Comparison of ENCODE assay signal across 8 cellular contexts in genomic region chr17:41835800-41836549, GRCh38. TPM values are rescaled to one million over a fixed set of nuclear protein-coding genes. Genes with fewer than 3 reads are reported as not detected.
A peak's percentile ranks its signal among the peaks of the same experiment; 100 is the strongest.
DNase-seq lines count a peak whose midpoint lies in the region; ATAC-seq and TF ChIP-seq lines count a peak whose summit lies in the region.

NT5C3B (minus strand) TSS chr17:41836232; CDS start chr17:41836193, 39 bp downstream.

- H3K4me3 ChIP-seq in HEK293 (ENCODE audit: low read depth, low read length) (peak within 1 kb of the TSS; percentile 95), fibroblast of mammary gland (ENCODE audit: control insufficient read depth, low read depth, low read length) (peak within 1 kb of the TSS; percentile 71)

- DNase-seq in DMS79 treated with DMSO at 0.1 percent for 48 hours (lab: John Stamatoyannopoulos, UW) (peak; percentile 45), OCI-M1 (lab: John Stamatoyannopoulos, UW) (peak; percentile 10), fibroblast of mammary gland (ENCODE audit: low read depth) (peak; percentile 17)
- DNase-seq in activated T-cell treated with anti-CD3 and anti-CD28 coated beads, Interleukin-2, amount 50 U/mL, for 72 hours = peak; percentile 68 to 69
- peak; percentile 71 for DNase-seq in natural killer cell treated with Interleukin-12 subunit alpha and Interleukin-12 subunit beta and Interleukin-15 and Interleukin-18, amount 100 ng/mL, for 72 hours (ENCODE audit: low spot score)

- H3K4me1 Mint-ChIP-seq in activated T-cell treated with anti-CD3 and anti-CD28 coated beads, Interleukin-2, amount 50 U/mL, for 72 hours (ENCODE audit: low read depth) = peaks cover 18% of the 10 kb centered on the region
- peaks cover 7% of the 10 kb centered on the region in 2 donors for H3K4me1 Mint-ChIP-seq in natural killer cell treated with Interleukin-12 subunit alpha and Interleukin-12 subunit beta and Interleukin-15 and Interleukin-18, amount 100 ng/mL, for 72 hours (ENCODE audit: low read depth in 2 of 2)
- peaks cover 17% of the 10 kb centered on the region for H3K4me1 Mint-ChIP-seq in stimulated activated naive CD8-positive, alpha-beta T cell treated with anti-CD3 and anti-CD28 coated beads, Interleukin-15, Interleukin-2, amounts not matched to agents 100 ng/mL and 50 ng/mL, for 24 hours (ENCODE audit: low read depth)

- peaks cover 0 to 1% of the 10 kb centered on the region in 2 donors for H3K36me3 Mint-ChIP-seq in activated T-cell treated with anti-CD3 and anti-CD28 coated beads, Interleukin-2, amount 50 U/mL, for 72 hours (ENCODE audit: insufficient read depth in 2 of 2)
- H3K36me3 Mint-ChIP-seq in natural killer cell treated with Interleukin-12 subunit alpha and Interleukin-12 subunit beta and Interleukin-15 and Interleukin-18, amount 100 ng/mL, for 72 hours = no peaks in the 10 kb centered on the region
- H3K36me3 Mint-ChIP-seq in stimulated activated naive CD8-positive, alpha-beta T cell treated with anti-CD3 and anti-CD28 coated beads, Interleukin-15, Interleukin-2, amounts not matched to agents 100 ng/mL and 50 ng/mL, for 24 hours (ENCODE audit: low read depth) = peaks cover 20% of the 10 kb centered on the region

- H3K27ac Mint-ChIP-seq in activated T-cell treated with anti-CD3 and anti-CD28 coated beads, Interleukin-2, amount 50 U/mL, for 72 hours = no peak within 1 kb of the TSS
- peak within 1 kb of the TSS in 1 of 2 donors; percentile 19 for H3K27ac Mint-ChIP-seq in natural killer cell treated with Interleukin-12 subunit alpha and Interleukin-12 subunit beta and Interleukin-15 and Interleukin-18, amount 100 ng/mL, for 72 hours
- peak within 1 kb of the TSS; percentile 77 for H3K27ac Mint-ChIP-seq in stimulated activated naive CD8-positive, alpha-beta T cell treated with anti-CD3 and anti-CD28 coated beads, Interleukin-15, Interleukin-2, amounts not matched to agents 100 ng/mL and 50 ng/mL, for 24 hours

- H3K27me3 Mint-ChIP-seq in activated T-cell treated with anti-CD3 and anti-CD28 coated beads, Interleukin-2, amount 50 U/mL, for 72 hours (ENCODE audit: low read depth) = peaks cover 10% of the 10 kb centered on the region
- H3K27me3 Mint-ChIP-seq in natural killer cell treated with Interleukin-12 subunit alpha and Interleukin-12 subunit beta and Interleukin-15 and Interleukin-18, amount 100 ng/mL, for 72 hours = peaks cover 0 to 2% of the 10 kb centered on the region in 2 donors
- H3K27me3 Mint-ChIP-seq in stimulated activated naive CD8-positive, alpha-beta T cell treated with anti-CD3 and anti-CD28 coated beads, Interleukin-15, Interleukin-2, amounts not matched to agents 100 ng/mL and 50 ng/mL, for 24 hours = peaks cover 4% of the 10 kb centered on the region

- CTCF ChIA-PET in HEK293 (lab: Yijun Ruan, JAX) = interaction anchor here (0.6 to 1.5 kb wide), 4 partner anchors 17 to 1418 kb away, joined by 3 to 6 read pairs (median 4); partner anchors contain the start of genes JUP and TOP2A

- POLR2A ChIA-PET in HEK293 (lab: Yijun Ruan, JAX) = interaction anchor here (0.6 to 2.8 kb wide), 7 partner anchors 13 to 181 kb away, joined by 4 to 25 read pairs (median 5); partner anchors contain the start of genes ACLY, DNAJC7, FKBP10 and KLHL11

- H3K9me3 Mint-ChIP-seq in activated T-cell treated with anti-CD3 and anti-CD28 coated beads, Interleukin-2, amount 50 U/mL, for 72 hours = no peaks in the 10 kb centered on the region
- H3K9me3 Mint-ChIP-seq in natural killer cell treated with Interleukin-12 subunit alpha and Interleukin-12 subunit beta and Interleukin-15 and Interleukin-18, amount 100 ng/mL, for 72 hours = no peaks in the 10 kb centered on the region
- no peaks in the 10 kb centered on the region for H3K9me3 Mint-ChIP-seq in stimulated activated naive CD8-positive, alpha-beta T cell treated with anti-CD3 and anti-CD28 coated beads, Interleukin-15, Interleukin-2, amounts not matched to agents 100 ng/mL and 50 ng/mL, for 24 hours

- H3K4me3 Mint-ChIP-seq in activated T-cell treated with anti-CD3 and anti-CD28 coated beads, Interleukin-2, amount 50 U/mL, for 72 hours = peak within 1 kb of the TSS; percentile 81 to 86
- H3K4me3 Mint-ChIP-seq in natural killer cell treated with Interleukin-12 subunit alpha and Interleukin-12 subunit beta and Interleukin-15 and Interleukin-18, amount 100 ng/mL, for 72 hours = peak within 1 kb of the TSS; percentile 78
- peak within 1 kb of the TSS; percentile 87 for H3K4me3 Mint-ChIP-seq in stimulated activated naive CD8-positive, alpha-beta T cell treated with anti-CD3 and anti-CD28 coated beads, Interleukin-15, Interleukin-2, amounts not matched to agents 100 ng/mL and 50 ng/mL, for 24 hours

- no peak for TF ChIP-seq CTCF in HEK293 (tag by site-specific recombination; IDR thresholded peaks at IDR 0.05)
- TF ChIP-seq CTCF in fibroblast of mammary gland (conservative IDR thresholded peaks at IDR 0.05; ENCODE audit: control insufficient read depth, insufficient read depth, low read depth, low read length) = no peak

- peak within 1 kb of the TSS; percentile 87 for H3K27ac ChIP-seq in HEK293 (ENCODE audit: extremely low read depth, low read depth, low read length)

- H3K36me3 ChIP-seq in HEK293 (ENCODE audit: control insufficient read depth in 2 of 2, insufficient read depth in 1 of 2, low read length in 2 of 2) = peaks cover 36 to 37% of the 10 kb centered on the region in 2 experiments

- no peaks in the 10 kb centered on the region for H3K9me3 ChIP-seq in HEK293 (ENCODE audit: control insufficient read depth, insufficient read depth, low read depth, low read length)

- ATAC-seq in activated T-cell treated with anti-CD3 and anti-CD28 coated beads, Interleukin-2, amount 50 U/mL, for 72 hours (replicated peaks in 1 of 2) = peak; percentile 88 to 93
- peak; percentile 89 to 91 for ATAC-seq in natural killer cell treated with Interleukin-12 subunit alpha and Interleukin-12 subunit beta and Interleukin-15 and Interleukin-18, amount 100 ng/mL, for 72 hours
- no peak for ATAC-seq in GM18870 (IDR thresholded peaks at IDR 0.05; ENCODE audit: unreplicated experiment)

- peaks cover 4% of the 10 kb centered on the region for H3K4me1 ChIP-seq in HEK293 (ENCODE audit: control insufficient read depth, insufficient read depth, low read length)

TF ChIP-seq in HEK293, 187 proteins besides CTCF, POLR2A, EP300 and RAD21 (continues in another document):
- peak; percentile 68 for TF ChIP-seq ZBTB26 (tag by site-specific recombination; optimal IDR thresholded peaks at IDR 0.05)
- TF ChIP-seq PRDM6 (tag by site-specific recombination; IDR thresholded peaks at IDR 0.05) = no peak
- no peak for TF ChIP-seq MEIS1 (CRISPR knock-in tag; IDR thresholded peaks at IDR 0.05; ENCODE audit: borderline replicate concordance)
- peak; percentile 53 for TF ChIP-seq ZBTB8A (tag by site-specific recombination; IDR thresholded peaks at IDR 0.05)
- TF ChIP-seq SP2 (tag by site-specific recombination; IDR thresholded peaks at IDR 0.05) = peak; percentile 43
- TF ChIP-seq SCRT2 (tag by site-specific recombination; IDR thresholded peaks at IDR 0.05) = peak; percentile 55
- TF ChIP-seq KLF10 (tag by site-specific recombination; IDR thresholded peaks at IDR 0.05) = peak; percentile 62
- no peak for TF ChIP-seq YY1 (tag by site-specific recombination; IDR thresholded peaks at IDR 0.05)
- peak; percentile 10; the same call in 1 of the 2 replicates for TF ChIP-seq ZBTB20 (tag by site-specific recombination; IDR thresholded peaks at IDR 0.05)
- peak; percentile 15; the same call in 1 of the 2 replicates for TF ChIP-seq ZNF335 (tag by site-specific recombination; conservative IDR thresholded peaks at IDR 0.05)
- peak; percentile 41; the same call in 1 of the 2 replicates for TF ChIP-seq ZSCAN30 (tag by site-specific recombination; IDR thresholded peaks at IDR 0.05)
- no peak for TF ChIP-seq ZNF558 (tag by site-specific recombination; IDR thresholded peaks at IDR 0.05)
- no peak for TF ChIP-seq ZNF239 (tag by site-specific recombination; IDR thresholded peaks at IDR 0.05)
- no peak for TF ChIP-seq KLF16 (tag by site-specific recombination; IDR thresholded peaks at IDR 0.05)
- peak; percentile 57; the same call in 1 of the 2 replicates for TF ChIP-seq SP7 (tag by site-specific recombination; IDR thresholded peaks at IDR 0.05)
- peak; percentile 85 for TF ChIP-seq EGR2 (tag by site-specific recombination; IDR thresholded peaks at IDR 0.05; ENCODE audit: low read depth)

RNA-seq across cellular contexts. Expression of gene NT5C3B, which starts in this region (rescaled TPM):
- 10 to 100 TPM; 34.9 to 49.5 TPM for total RNA-seq in activated T-cell treated with anti-CD3 and anti-CD28 coated beads, Interleukin-2, amount 50 U/mL, for 72 hours
- total RNA-seq in natural killer cell treated with Interleukin-12 subunit alpha and Interleukin-12 subunit beta and Interleukin-15 and Interleukin-18, amount 100 ng/mL, for 72 hours = 10 to 100 TPM; 18.8 to 49.4 TPM

Comparison
In these comparisons a context has a peak if more than half of its experiments do, and no peak if none do; other contexts are left out.
1. DNase-seq: peak in every context shown above with its lines; median percentile 71 in natural killer cell treated with Interleukin-12 subunit alpha and Interleukin-12 subunit beta and Interleukin-15 and Interleukin-18, amount 100 ng/mL, for 72 hours; 68 in activated T-cell treated with anti-CD3 and anti-CD28 coated beads, Interleukin-2, amount 50 U/mL, for 72 hours; 45 in DMS79 treated with DMSO at 0.1 percent for 48 hours; 17 in fibroblast of mammary gland; 10 in OCI-M1.